Comparison of ENCODE assay signal across 17 cellular contexts in the genomic region with DNA sequence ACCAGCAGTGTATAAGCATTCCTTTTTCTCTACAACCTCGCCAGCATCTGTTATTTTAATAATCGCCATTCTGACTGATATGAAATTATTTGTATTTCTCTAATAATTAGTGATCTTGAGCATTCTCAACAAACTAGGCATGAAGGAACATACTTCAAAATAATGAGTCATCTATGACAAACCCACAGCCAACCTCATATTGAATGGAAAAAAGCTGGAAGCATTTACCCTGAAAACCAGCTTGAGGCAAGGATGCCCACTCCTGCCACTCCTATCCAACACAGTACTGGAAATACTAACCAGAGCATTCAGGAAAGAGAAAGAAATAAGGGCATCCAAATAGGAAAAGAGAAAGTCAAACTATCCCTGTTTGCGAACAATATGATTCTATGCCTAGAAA.
DNase-seq lines count a peak whose midpoint lies in the region; ATAC-seq and TF ChIP-seq lines count a peak whose summit lies in the region.
"Had no signal": no experiment of that assay in that cellular context is flagged by ENCODE, and none has a peak within 500 bp of the region (broad histone marks: within the 10 kb centered on the region; RNA-seq: fewer than 3 reads in every experiment).

No MANE protein-coding gene starts in this region.

- no peak for TF ChIP-seq CTCF in epithelial cell of esophagus (IDR thresholded peaks at IDR 0.05; ENCODE audit: insufficient read depth, low read depth, low read length, missing control alignments)

- no peak for ATAC-seq in HG02938 (IDR thresholded peaks at IDR 0.05; ENCODE audit: unreplicated experiment)
- ATAC-seq: GM12878, GM23338, HCT116 had no signal

- DNase-seq in M059J (ENCODE audit: low read depth) (peak; percentile 71), NCI-H226 (peak; percentile 20), epithelial cell of esophagus (ENCODE audit: low read depth) (peak; percentile 11), renal cortical epithelial cell (ENCODE audit: low read depth) (peak; percentile 49), ureter (ENCODE audit: low spot score) (no peak)
- DNase-seq: C1 segment of cervical spinal cord; Calu3; CD4-positive, alpha-beta memory T cell; COR-L47; DMS79; EL; GDM1; H9 had no signal

- no peak overlapping the region for H3K4me3 ChIP-seq in epithelial cell of esophagus (ENCODE audit: low read length)
- H3K4me3 ChIP-seq: GM12878, GM23338 had no signal
